Comparison of ENCODE assay signal across 8 cellular contexts in genomic region chr19:51691122-51692064, GRCh38. TPM values are rescaled to one million over a fixed set of nuclear protein-coding genes. Genes with fewer than 3 reads are reported as not detected.
DNase-seq lines count a peak whose midpoint lies in the region; ATAC-seq and TF ChIP-seq lines count a peak whose summit lies in the region.

No MANE protein-coding gene starts in this region.

- no peaks in the 10 kb centered on the region for H3K9me3 Mint-ChIP-seq in Caco-2 (ENCODE audit: unreplicated experiment)

- no peaks in the 10 kb centered on the region for H3K36me3 ChIP-seq in Caco-2 (ENCODE audit: control insufficient read depth, insufficient read depth, low read length)

- CTCF ChIA-PET in Caco-2 (lab: Charles Lee) = no interaction called here

- H3K4me1 Mint-ChIP-seq in Caco-2 (ENCODE audit: low read depth, unreplicated experiment) = peaks cover 27% of the 10 kb centered on the region

- peaks cover 7% of the 10 kb centered on the region for H3K36me3 Mint-ChIP-seq in Caco-2 (ENCODE audit: insufficient read depth, unreplicated experiment)

- BruUV-seq in Caco-2 (replicated peaks; lab: Mats Ljungman, UMichigan) = no TSS peak

- no peaks in the 10 kb centered on the region for H3K9me3 ChIP-seq in Caco-2

- no peaks in the 10 kb centered on the region for H3K27me3 Mint-ChIP-seq in Caco-2 (ENCODE audit: insufficient read depth, unreplicated experiment)

- no peaks in the 10 kb centered on the region for H3K27me3 ChIP-seq in Caco-2 (replicated peaks; ENCODE audit: control insufficient read depth, insufficient read depth, low read length)

- POLR2A ChIA-PET in Caco-2 (lab: Charles Lee) = no interaction called here

- H3K4me3 ChIP-seq in Caco-2 (ENCODE audit: low read depth, low read length) (no peak overlapping the region), choroid plexus epithelial cell (ENCODE audit: low read depth, low read length) (peak overlapping the region; percentile 75)

- peak overlapping the region; percentile 45 for H3K27ac Mint-ChIP-seq in Caco-2 (ENCODE audit: unreplicated experiment)

- intact Hi-C loops in Caco-2 (cut with micrococcal nuclease; ENCODE audit: unreplicated experiment) = no loop called here

- H3K4me1 ChIP-seq in Caco-2 = peaks cover 20% of the 10 kb centered on the region

- peak overlapping the region; percentile 34 for H3K4me3 Mint-ChIP-seq in Caco-2 (ENCODE audit: unreplicated experiment)

- ATAC-seq in HG02763 (IDR thresholded peaks at IDR 0.05; ENCODE audit: unreplicated experiment) = no peak
- ATAC-seq in HG03159 (IDR thresholded peaks at IDR 0.05; ENCODE audit: unreplicated experiment) = no peak

- TF ChIP-seq CTCF in Caco-2 (IDR thresholded peaks at IDR 0.05; ENCODE audit: insufficient read depth in 1 of 2, low read depth in 1 of 2, low read length in 1 of 2, severe bottlenecking in 1 of 2, unreplicated experiment in 1 of 2) (no peak), choroid plexus epithelial cell (conservative IDR thresholded peaks at IDR 0.05; ENCODE audit: low read depth, low read length) (no peak)

- no peak for DNase-seq in Caco-2
- DNase-seq in NCI-H2196 treated with DMSO at 0.1 percent for 48 hours (lab: John Stamatoyannopoulos, UW; ENCODE audit: unreplicated experiment) = peak; percentile 22
- DNase-seq in choroid plexus epithelial cell (ENCODE audit: low read depth) = peak; percentile 67
- peak; percentile 39 for DNase-seq in myocyte (ENCODE audit: low read depth)
- no peak for DNase-seq in NK-92 treated with Interleukin-12 subunit alpha and Interleukin-12 subunit beta, amount 100 ng/mL, for 24 hours (lab: John Stamatoyannopoulos, UW)
- no peak for DNase-seq in SHP77 (lab: John Stamatoyannopoulos, UW)

RNA-seq across cellular contexts. Expression of gene SPACA6, which starts 1.7 kb away (rescaled TPM):
- total RNA-seq in Caco-2 (2022) (3.6 and 4.9 TPM in 2 replicates), myocyte (5.2 and 8.0 TPM in 2 replicates)
- polyA plus RNA-seq in myocyte (2012) = 17.7 TPM

RNA-seq across cellular contexts. Expression of gene HAS1, which starts 32.4 kb away (rescaled TPM):
- total RNA-seq in Caco-2 (2022) (not detected in 2 replicates), myocyte (0.57 and 0.70 TPM in 2 replicates)
- 1.9 TPM for polyA plus RNA-seq in myocyte (2012)

RNA-seq across cellular contexts. Expression of gene SIGLEC14, which starts 44.8 kb away (rescaled TPM):
- not detected in 2 replicates for total RNA-seq in Caco-2 (2022)
- not detected in 2 replicates for total RNA-seq in myocyte
- not detected for polyA plus RNA-seq in myocyte (2012)

Comparison
In these comparisons a context has a peak if more than half of its experiments do, and no peak if none do; other contexts are left out.
1. DNase-seq: peak in NCI-H2196 treated with DMSO at 0.1 percent for 48 hours (single experiment), choroid plexus epithelial cell (single experiment) and myocyte (single experiment); none in Caco-2 (0 of 2), NK-92 treated with Interleukin-12 subunit alpha and Interleukin-12 subunit beta, amount 100 ng/mL, for 24 hours (single experiment) and SHP77 (0 of 2).